ENCODE assay signal across 19 cellular contexts in genomic region chr16:72162105-72162680, GRCh38. TPM values are rescaled to one million over a fixed set of nuclear protein-coding genes. Genes with fewer than 3 reads are reported as not detected.
"Had no signal": no experiment of that assay in that cellular context is flagged by ENCODE, and none has a peak within 500 bp of the region (broad histone marks: within the 10 kb centered on the region; RNA-seq: fewer than 3 reads in every experiment).

No MANE protein-coding gene starts in this region.

- H3K36me3 ChIP-seq: brain microvascular endothelial cell, esophagus squamous epithelium, ovary, thyroid gland had no signal

- H3K9me3 Mint-ChIP-seq: activated T-cell treated with anti-CD3 and anti-CD28 coated beads, Interleukin-2, amount 50 U/mL, for 24 hours had no signal

- H3K4me3 Mint-ChIP-seq: activated naive CD8-positive, alpha-beta T cell; activated T-cell treated with anti-CD3 and anti-CD28 coated beads, Interleukin-2, amount 50 U/mL, for 24 hours; neural crest cell had no signal

- H3K27me3 Mint-ChIP-seq: activated naive CD8-positive, alpha-beta T cell had no signal

- H3K4me3 ChIP-seq: esophagus squamous epithelium, ovary, skin epidermis, thyroid gland had no signal

- H3K4me1 ChIP-seq: esophagus squamous epithelium, foreskin keratinocyte, thyroid gland had no signal

- H3K27me3 ChIP-seq: brain microvascular endothelial cell, esophagus squamous epithelium, ovary, thyroid gland had no signal

- H3K4me1 Mint-ChIP-seq: neural crest cell had no signal

- DNase-seq: activated CD4-positive, alpha-beta T cell treated with anti-CD3 and anti-CD28 coated beads, Interleukin-2, amount 50 U/mL, for 1 hour; activated gamma-delta T cell; activated T-cell treated with anti-CD3 and anti-CD28 coated beads, Interleukin-2, amount 50 U/mL, for 24 hours; amygdala; brain microvascular endothelial cell; cerebellar nuclear complex; dermis blood vessel endothelial cell; esophagus squamous epithelium; foreskin keratinocyte; head of caudate nucleus; kidney; left ventricle myocardium superior; mesendoderm; ovary; T-helper 2 cell; thyroid gland had no signal

- H3K27ac Mint-ChIP-seq: activated naive CD8-positive, alpha-beta T cell; activated T-cell treated with anti-CD3 and anti-CD28 coated beads, Interleukin-2, amount 50 U/mL, for 24 hours had no signal

- ATAC-seq: foreskin keratinocyte, left ventricle myocardium superior had no signal

- H3K9me3 ChIP-seq: esophagus squamous epithelium, ovary, thyroid gland had no signal

RNA-seq across cellular contexts. Expression of gene PMFBP1, which starts 9.8 kb away (rescaled TPM):
- total RNA-seq: dermis blood vessel endothelial cell, left ventricle myocardium superior had no signal
